Comparison of ENCODE assay signal across 1 cellular context in genomic region chr3:115822572-115822971, GRCh38.
TF ChIP-seq lines count a peak whose summit lies in the region.

No MANE protein-coding gene starts in this region.

TF ChIP-seq in HepG2, 621 proteins besides CTCF, POLR2A, EP300 and RAD21 (continued from another document and continues in another):
- TF ChIP-seq SP140L (CRISPR knock-in tag; IDR thresholded peaks at IDR 0.05; ENCODE audit: borderline replicate concordance) (no peak), ZNF747 (CRISPR knock-in tag; IDR thresholded peaks at IDR 0.05; ENCODE audit: borderline replicate concordance) (no peak), NFYB (CRISPR knock-in tag; IDR thresholded peaks at IDR 0.05) (no peak), U2AF2 (IDR thresholded peaks at IDR 0.05; ENCODE audit: low read depth, low read length) (no peak), ZNF773 (CRISPR knock-in tag; IDR thresholded peaks at IDR 0.05; ENCODE audit: borderline replicate concordance) (no peak), ZNF414 (CRISPR knock-in tag; IDR thresholded peaks at IDR 0.05) (no peak), TMF1 (CRISPR knock-in tag; IDR thresholded peaks at IDR 0.05; ENCODE audit: low read depth) (no peak), TOE1 (CRISPR knock-in tag; IDR thresholded peaks at IDR 0.05) (no peak), PPARG (CRISPR knock-in tag; conservative IDR thresholded peaks at IDR 0.05) (peak; percentile 49), SOX13 (IDR thresholded peaks at IDR 0.05) (no peak), SOX13 (CRISPR knock-in tag; conservative IDR thresholded peaks at IDR 0.05 in 1 of 2, IDR thresholded peaks at IDR 0.05 in 1 of 2) (peak in 1 of 2 experiments; percentile 55; a peak in 2 of 4 replicates), ISX (CRISPR knock-in tag; conservative IDR thresholded peaks at IDR 0.05) (no peak), MYC (CRISPR knock-in tag; IDR thresholded peaks at IDR 0.05; ENCODE audit: borderline replicate concordance) (no peak), PBX2 (CRISPR knock-in tag; IDR thresholded peaks at IDR 0.05) (no peak), YEATS2 (CRISPR knock-in tag; IDR thresholded peaks at IDR 0.05; ENCODE audit: borderline replicate concordance) (no peak), CEBPG (CRISPR knock-in tag; IDR thresholded peaks at IDR 0.05) (no peak; the same call in 1 of the 2 replicates), MIER2 (CRISPR knock-in tag; IDR thresholded peaks at IDR 0.05) (no peak), TBP (CRISPR knock-in tag; IDR thresholded peaks at IDR 0.05) (no peak), ZNF235 (CRISPR knock-in tag; IDR thresholded peaks at IDR 0.05; ENCODE audit: borderline replicate concordance) (no peak), TCF7 (IDR thresholded peaks at IDR 0.05; ENCODE audit: low read depth) (peak; percentile 86), ZBTB21 (CRISPR knock-in tag; IDR thresholded peaks at IDR 0.05) (no peak), PBX3 (CRISPR knock-in tag; IDR thresholded peaks at IDR 0.05; ENCODE audit: borderline replicate concordance) (no peak), ZNF709 (CRISPR knock-in tag; IDR thresholded peaks at IDR 0.05) (no peak), KLF15 (CRISPR knock-in tag; IDR thresholded peaks at IDR 0.05; ENCODE audit: borderline replicate concordance) (no peak), E2F5 (CRISPR knock-in tag; conservative IDR thresholded peaks at IDR 0.05) (no peak), GABPB1 (CRISPR knock-in tag; IDR thresholded peaks at IDR 0.05) (no peak), PTBP1 (IDR thresholded peaks at IDR 0.05; ENCODE audit: low read depth, low read length, poor library complexity, severe bottlenecking) (no peak), ZNF841 (CRISPR knock-in tag; IDR thresholded peaks at IDR 0.05; ENCODE audit: borderline replicate concordance) (no peak), NPAS2 (CRISPR knock-in tag; IDR thresholded peaks at IDR 0.05; ENCODE audit: borderline replicate concordance) (no peak), SYNCRIP (IDR thresholded peaks at IDR 0.05; ENCODE audit: insufficient read depth, low read depth, low read length) (no peak), HNF1A (IDR thresholded peaks at IDR 0.05; ENCODE audit: low read depth) (peak; percentile 19; the same call in 1 of the 2 replicates), HNF1A (CRISPR knock-in tag; IDR thresholded peaks at IDR 0.05; ENCODE audit: borderline replicate concordance) (no peak), E2F2 (CRISPR knock-in tag; IDR thresholded peaks at IDR 0.05; ENCODE audit: borderline replicate concordance) (no peak), GPN1 (CRISPR knock-in tag; IDR thresholded peaks at IDR 0.05; ENCODE audit: borderline replicate concordance) (no peak), ATF2 (CRISPR knock-in tag; IDR thresholded peaks at IDR 0.05) (no peak), ZBTB34 (CRISPR knock-in tag; IDR thresholded peaks at IDR 0.05) (no peak), ZNF558 (CRISPR knock-in tag; IDR thresholded peaks at IDR 0.05; ENCODE audit: borderline replicate concordance) (no peak), POGK (CRISPR knock-in tag; conservative IDR thresholded peaks at IDR 0.05) (no peak), JUNB (CRISPR knock-in tag; IDR thresholded peaks at IDR 0.05; ENCODE audit: borderline replicate concordance) (no peak), NFIB (CRISPR knock-in tag; IDR thresholded peaks at IDR 0.05; ENCODE audit: borderline replicate concordance) (no peak), ZNF691 (CRISPR knock-in tag; IDR thresholded peaks at IDR 0.05; ENCODE audit: borderline replicate concordance, low read depth) (no peak), TCF7L2 (IDR thresholded peaks at IDR 0.05; ENCODE audit: low read depth, low read length) (no peak), NCOA1 (CRISPR knock-in tag; IDR thresholded peaks at IDR 0.05) (no peak), ERF (CRISPR knock-in tag; IDR thresholded peaks at IDR 0.05) (no peak), MLX (CRISPR knock-in tag; IDR thresholded peaks at IDR 0.05) (no peak), KDM5B (CRISPR knock-in tag; IDR thresholded peaks at IDR 0.05; ENCODE audit: borderline replicate concordance) (no peak), SOX5 (CRISPR knock-in tag; IDR thresholded peaks at IDR 0.05; ENCODE audit: borderline replicate concordance) (0 out of 2 replicates have a peak, but pooled peaks have one; percentile 39), ZNF740 (CRISPR knock-in tag; IDR thresholded peaks at IDR 0.05) (no peak), ZFY (CRISPR knock-in tag; IDR thresholded peaks at IDR 0.05) (no peak), ZNF468 (CRISPR knock-in tag; IDR thresholded peaks at IDR 0.05) (no peak), CERS6 (CRISPR knock-in tag; IDR thresholded peaks at IDR 0.05) (no peak), ZNF264 (CRISPR knock-in tag; IDR thresholded peaks at IDR 0.05) (no peak), TARDBP (CRISPR knock-in tag; IDR thresholded peaks at IDR 0.05) (no peak), SUZ12 (IDR thresholded peaks at IDR 0.05; ENCODE audit: low read depth, low read length) (no peak)
